In genomic region chr17:39057807-39058206, GRCh38 we compare ENCODE assay signal across 8 cellular contexts.
DNase-seq lines count a peak whose midpoint lies in the region; ATAC-seq and TF ChIP-seq lines count a peak whose summit lies in the region.

No MANE protein-coding gene starts in this region.

- intact Hi-C loops in PC-9 (cut with micrococcal nuclease; ENCODE audit: unreplicated experiment): loop anchor here (2.0 to 5.0 kb wide), 4 partner anchors 21 to 186 kb away; partner anchors contain the start of genes LASP1 and PLXDC1
- intact Hi-C loops in esophagus muscularis mucosa (cut with DNase I): loop anchor here (5.0 kb wide), 1 partner anchor 94 kb away; the partner anchor contains the start of gene PLXDC1
- intact Hi-C loops in upper lobe of right lung (cut with DNase I): loop anchor here (10.0 kb wide), 1 partner anchor 73 kb away; no protein-coding TSS in a partner anchor

- peak overlapping the region; percentile 41 for H3K27ac Mint-ChIP-seq in activated CD4-positive, alpha-beta T cell treated with anti-CD3 and anti-CD28 coated beads, Interleukin-2, amount 10 ng/mL, durations not matched to agents 7 days and 5 days
- H3K27ac Mint-ChIP-seq in stimulated activated effector memory CD8-positive, alpha-beta T cell treated with anti-CD3 and anti-CD28 coated beads, Interleukin-12 subunit alpha, Interleukin-12 subunit beta, amount 100 ng/mL, for 72 hours: no peak overlapping the region

- peaks cover 9% of the 10 kb centered on the region; the same call in 1 of the 2 replicates for H3F3A ChIP-seq in PC-9 (ENCODE audit: insufficient read depth, low read depth)

- peak overlapping the region; percentile 80; the same call in 1 of the 2 replicates for H2AFZ ChIP-seq in PC-9

- WGBS in esophagus muscularis mucosa: 60% methylated on average over 8 of the region's 8 CpGs

- H3K9me2 ChIP-seq in PC-9 (ENCODE audit: insufficient read depth): no peaks in the 10 kb centered on the region

- no peak for DNase-seq in activated CD4-positive, alpha-beta T cell treated with anti-CD3 and anti-CD28 coated beads, Interleukin-2, amount 10 ng/mL, durations not matched to agents 7 days and 5 days
- no peak for DNase-seq in activated CD4-positive, alpha-beta T cell treated with anti-CD3 and anti-CD28 coated beads, Interleukin-2, amount 50 U/mL, for 1 hour
- DNase-seq in PC-9 (no peak), esophagus muscularis mucosa (ENCODE audit: extremely low spot score) (no peak), upper lobe of right lung (no peak), HUDEP-2 (lab: John Stamatoyannopoulos, UW; ENCODE audit: unreplicated experiment in 76 of 76) (no peak), NCI-H1048 (lab: John Stamatoyannopoulos, UW) (no peak)
- DNase-seq in stimulated activated effector memory CD8-positive, alpha-beta T cell treated with anti-CD3 and anti-CD28 coated beads, Interleukin-12 subunit alpha, Interleukin-12 subunit beta, amount 100 ng/mL, for 72 hours (ENCODE audit: low spot score in 2 of 2): no peak

- H3K27me3 ChIP-seq in PC-9 (ENCODE audit: insufficient read depth, low read depth) (no peaks in the 10 kb centered on the region), esophagus muscularis mucosa (no peaks in the 10 kb centered on the region), upper lobe of right lung (no peaks in the 10 kb centered on the region)

- no peaks in the 10 kb centered on the region for H3K9me3 ChIP-seq in PC-9 (ENCODE audit: insufficient read depth, low read depth)
- no peaks in the 10 kb centered on the region for H3K9me3 ChIP-seq in esophagus muscularis mucosa
- no peaks in the 10 kb centered on the region for H3K9me3 ChIP-seq in upper lobe of right lung

- H3K9me3 Mint-ChIP-seq in activated CD4-positive, alpha-beta T cell treated with anti-CD3 and anti-CD28 coated beads, Interleukin-2, amount 10 ng/mL, durations not matched to agents 7 days and 5 days: no peaks in the 10 kb centered on the region
- no peaks in the 10 kb centered on the region for H3K9me3 Mint-ChIP-seq in stimulated activated effector memory CD8-positive, alpha-beta T cell treated with anti-CD3 and anti-CD28 coated beads, Interleukin-12 subunit alpha, Interleukin-12 subunit beta, amount 100 ng/mL, for 72 hours

- H3K4me3 Mint-ChIP-seq in activated CD4-positive, alpha-beta T cell treated with anti-CD3 and anti-CD28 coated beads, Interleukin-2, amount 10 ng/mL, durations not matched to agents 7 days and 5 days: peak overlapping the region; percentile 72
- H3K4me3 Mint-ChIP-seq in stimulated activated effector memory CD8-positive, alpha-beta T cell treated with anti-CD3 and anti-CD28 coated beads, Interleukin-12 subunit alpha, Interleukin-12 subunit beta, amount 100 ng/mL, for 72 hours: peak overlapping the region; percentile 66

- TF ChIP-seq CTCF in PC-9 (conservative IDR thresholded peaks at IDR 0.05) (no peak), esophagus muscularis mucosa (IDR thresholded peaks at IDR 0.05) (no peak), upper lobe of right lung (IDR thresholded peaks at IDR 0.05) (no peak)

- H3K4me1 ChIP-seq in PC-9 (replicated peaks; ENCODE audit: insufficient read depth) (peaks cover 12% of the 10 kb centered on the region), esophagus muscularis mucosa (peaks cover 3 to 18% (median 18%) of the 10 kb centered on the region in 4 donors), upper lobe of right lung (no peaks in the 10 kb centered on the region)

- H3K27ac ChIP-seq in PC-9: no peak overlapping the region
- H3K27ac ChIP-seq in esophagus muscularis mucosa (replicated peaks in 1 of 4): no peak overlapping the region
- H3K27ac ChIP-seq in upper lobe of right lung: no peak overlapping the region

- H3K4me3 ChIP-seq in PC-9: peak overlapping the region; percentile 73
- H3K4me3 ChIP-seq in esophagus muscularis mucosa: peak overlapping the region; percentile 54 to 60 (median 59)
- no peak overlapping the region for H3K4me3 ChIP-seq in upper lobe of right lung

- no peak for TF ChIP-seq EP300 in esophagus muscularis mucosa (IDR thresholded peaks at IDR 0.05)

- ATAC-seq in stimulated activated effector memory CD8-positive, alpha-beta T cell treated with anti-CD3 and anti-CD28 coated beads, Interleukin-12 subunit alpha, Interleukin-12 subunit beta, amount 100 ng/mL, for 72 hours: no peak
- ATAC-seq in upper lobe of right lung: no peak

- H3K36me3 ChIP-seq in PC-9 (ENCODE audit: low read depth) (no peaks in the 10 kb centered on the region), esophagus muscularis mucosa (no peaks in the 10 kb centered on the region), upper lobe of right lung (no peaks in the 10 kb centered on the region)

- TF ChIP-seq POLR2A in esophagus muscularis mucosa (IDR thresholded peaks at IDR 0.05; ENCODE audit: low read depth): no peak

- peak overlapping the region; percentile 69 for H3K4me2 ChIP-seq in PC-9

- BruUV-seq in PC-9 (replicated peaks; lab: Mats Ljungman, UMichigan): no TSS peak

- POLR2A ChIA-PET in activated CD4-positive, alpha-beta T cell treated with anti-CD3 and anti-CD28 coated beads, Interleukin-2, amount 10 ng/mL, durations not matched to agents 7 days and 5 days (lab: Charles Lee): no interaction called here
- POLR2A ChIA-PET in PC-9 (lab: Charles Lee; ENCODE audit: unreplicated experiment): interaction anchor here (0.7 kb wide), 1 partner anchor 40 kb away, joined by 3 read pairs; no protein-coding TSS in a partner anchor

- H3K36me3 Mint-ChIP-seq in activated CD4-positive, alpha-beta T cell treated with anti-CD3 and anti-CD28 coated beads, Interleukin-2, amount 10 ng/mL, durations not matched to agents 7 days and 5 days (ENCODE audit: low read depth): no peaks in the 10 kb centered on the region
- peaks cover 7% of the 10 kb centered on the region for H3K36me3 Mint-ChIP-seq in stimulated activated effector memory CD8-positive, alpha-beta T cell treated with anti-CD3 and anti-CD28 coated beads, Interleukin-12 subunit alpha, Interleukin-12 subunit beta, amount 100 ng/mL, for 72 hours

- peaks cover 9% of the 10 kb centered on the region for H3K27me3 Mint-ChIP-seq in activated CD4-positive, alpha-beta T cell treated with anti-CD3 and anti-CD28 coated beads, Interleukin-2, amount 10 ng/mL, durations not matched to agents 7 days and 5 days

- peaks cover 8% of the 10 kb centered on the region; the same call in 1 of the 2 replicates for H3K79me2 ChIP-seq in PC-9 (ENCODE audit: low read depth)

- H4K20me1 ChIP-seq in PC-9 (ENCODE audit: insufficient read depth): no peaks in the 10 kb centered on the region

- CTCF ChIA-PET in activated CD4-positive, alpha-beta T cell treated with anti-CD3 and anti-CD28 coated beads, Interleukin-2, amount 10 ng/mL, durations not matched to agents 7 days and 5 days (lab: Charles Lee): interaction anchor here (0.9 to 1.1 kb wide), 3 partner anchors 11 to 190 kb away, joined by 4 read pairs; no protein-coding TSS in a partner anchor
- CTCF ChIA-PET in PC-9 (lab: Charles Lee): interaction anchor here (0.7 kb wide), 2 partner anchors 118 to 371 kb away, joined by 3 read pairs; no protein-coding TSS in a partner anchor

- H3K4me1 Mint-ChIP-seq in activated CD4-positive, alpha-beta T cell treated with anti-CD3 and anti-CD28 coated beads, Interleukin-2, amount 10 ng/mL, durations not matched to agents 7 days and 5 days: peaks cover 24% of the 10 kb centered on the region
- no peaks in the 10 kb centered on the region for H3K4me1 Mint-ChIP-seq in stimulated activated effector memory CD8-positive, alpha-beta T cell treated with anti-CD3 and anti-CD28 coated beads, Interleukin-12 subunit alpha, Interleukin-12 subunit beta, amount 100 ng/mL, for 72 hours
